Comparison of ENCODE assay signal across 21 cellular contexts in the genomic region with DNA sequence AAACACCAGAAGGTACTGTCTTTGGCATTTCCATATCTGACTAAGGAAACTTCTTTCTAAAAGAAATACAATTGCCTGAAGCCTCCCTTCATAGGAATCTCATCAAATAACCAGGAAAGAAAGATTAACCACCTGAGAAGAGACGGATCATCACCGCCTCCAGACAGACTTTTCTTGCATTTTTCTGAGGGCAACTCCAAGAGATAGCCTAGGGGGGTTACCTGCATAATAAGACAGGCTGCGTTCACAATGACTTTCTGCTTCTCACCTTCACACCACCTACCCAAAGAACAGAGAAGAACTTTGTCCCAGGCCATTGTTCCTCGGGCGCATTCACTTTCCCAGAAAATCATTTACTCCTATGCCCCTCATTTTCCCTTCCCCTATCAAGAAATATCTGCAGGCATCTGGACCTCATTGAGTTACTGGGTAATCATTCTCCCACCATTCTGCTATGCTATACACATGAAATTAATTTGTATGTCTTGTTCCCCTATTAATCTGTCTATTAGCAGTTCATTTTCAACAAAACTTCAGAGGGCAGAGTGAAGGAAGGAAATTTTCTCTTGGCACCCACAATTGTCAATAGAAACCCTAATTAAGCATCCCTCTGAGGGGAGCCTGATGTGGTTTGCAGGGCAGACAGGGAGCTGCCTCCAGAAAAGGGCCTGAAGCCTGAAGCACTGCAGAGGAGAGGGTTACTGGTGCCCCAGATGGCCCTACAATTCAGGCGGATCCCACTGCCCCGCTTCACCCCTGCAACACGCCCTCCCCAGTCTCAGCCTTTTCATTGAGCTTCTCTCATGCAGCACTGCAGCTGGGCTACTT. TPM values are rescaled to one million over a fixed set of nuclear protein-coding genes. Genes with fewer than 3 reads are reported as not detected.
DNase-seq lines count a peak whose midpoint lies in the region; ATAC-seq and TF ChIP-seq lines count a peak whose summit lies in the region.
"Had no signal": no experiment of that assay in that cellular context is flagged by ENCODE, and none has a peak within 500 bp of the region (broad histone marks: within the 10 kb centered on the region; RNA-seq: fewer than 3 reads in every experiment).

No MANE protein-coding gene starts in this region.

- H3K4me3 ChIP-seq in endodermal cell (ENCODE audit: low read length): no peak overlapping the region
- H3K4me3 ChIP-seq in neural progenitor cell: no peak overlapping the region
- no peak overlapping the region for H3K4me3 ChIP-seq in suprapubic skin
- H3K4me3 ChIP-seq: BLaER1, GM12878, HAP-1 had no signal

- DNase-seq in NCI-H1092 treated with DMSO at 0.1 percent for 48 hours (lab: John Stamatoyannopoulos, UW): peak; percentile 42
- DNase-seq in NCI-H1092 (lab: John Stamatoyannopoulos, UW): no peak
- no peak for DNase-seq in endodermal cell
- peak; percentile 77 for DNase-seq in neural progenitor cell (ENCODE audit: low spot score)
- DNase-seq in NCI-H345 treated with DMSO at 0.1 percent for 48 hours (lab: John Stamatoyannopoulos, UW; ENCODE audit: unreplicated experiment): no peak
- no peak for DNase-seq in suprapubic skin (ENCODE audit: low spot score in 2 of 2)
- DNase-seq: 8988T; CD4-positive, alpha-beta memory T cell; DMS153; DND-41; EL; IMR-90 had no signal

- TF ChIP-seq CTCF in endodermal cell (conservative IDR thresholded peaks at IDR 0.05) (no peak), neural progenitor cell (IDR thresholded peaks at IDR 0.05) (no peak), suprapubic skin (IDR thresholded peaks at IDR 0.05) (no peak)

- H3K9me3 Mint-ChIP-seq in endodermal cell: peaks cover 2% of the 10 kb centered on the region
- H3K9me3 Mint-ChIP-seq in neural progenitor cell: peaks cover under 1% of the 10 kb centered on the region

- H3K27ac ChIP-seq in endodermal cell (ENCODE audit: low read depth, low read length): peak overlapping the region; percentile 11
- H3K27ac ChIP-seq in neural progenitor cell: no peak overlapping the region
- no peak overlapping the region for H3K27ac ChIP-seq in suprapubic skin
- H3K27ac ChIP-seq: BLaER1 had no signal

- H3K36me3 Mint-ChIP-seq in endodermal cell (ENCODE audit: low read depth) (no peaks in the 10 kb centered on the region), neural progenitor cell (no peaks in the 10 kb centered on the region)
- H3K36me3 Mint-ChIP-seq: CD14-positive monocyte; CD4-positive, alpha-beta memory T cell had no signal

- peaks cover 16% of the 10 kb centered on the region for H3F3A ChIP-seq in neural progenitor cell (ENCODE audit: low read depth)

- H3K4me1 Mint-ChIP-seq in endodermal cell: no peaks in the 10 kb centered on the region
- peaks cover 36% of the 10 kb centered on the region for H3K4me1 Mint-ChIP-seq in neural progenitor cell

- H3K36me3 ChIP-seq in endodermal cell (ENCODE audit: control insufficient read depth, insufficient read depth, low read length) (no peaks in the 10 kb centered on the region), neural progenitor cell (no peaks in the 10 kb centered on the region), suprapubic skin (no peaks in the 10 kb centered on the region)
- H3K36me3 ChIP-seq: BLaER1, HAP-1 had no signal

- WGBS in endodermal cell (ENCODE audit: insufficient coverage in 1 of 2, insufficient read length in 1 of 2), 2 experiments: 73 to 77% methylated on average over 5 to 8 of the region's 8 CpGs
- 64% methylated on average over 8 of the region's 8 CpGs for WGBS in suprapubic skin

- H3K27ac Mint-ChIP-seq in endodermal cell (no peak overlapping the region), neural progenitor cell (peak overlapping the region; percentile 13)
- H3K27ac Mint-ChIP-seq: CD14-positive monocyte; CD4-positive, alpha-beta memory T cell had no signal

- peaks cover 13% of the 10 kb centered on the region for H3K27me3 Mint-ChIP-seq in endodermal cell (ENCODE audit: insufficient read depth)
- H3K27me3 Mint-ChIP-seq in neural progenitor cell (ENCODE audit: insufficient read depth, low read depth): peaks cover 14% of the 10 kb centered on the region

- H3K9ac ChIP-seq in endodermal cell (ENCODE audit: extremely low read depth, low read length, poor library complexity, severe bottlenecking) (no peak overlapping the region), neural progenitor cell (no peak overlapping the region)
- H3K9ac ChIP-seq: BLaER1 had no signal

- peak overlapping the region; percentile 17 for H3K4me2 ChIP-seq in neural progenitor cell
- H3K4me2 ChIP-seq: BLaER1 had no signal

- H3K4me1 ChIP-seq in endodermal cell (ENCODE audit: control insufficient read depth, insufficient read depth, low read length) (no peaks in the 10 kb centered on the region), neural progenitor cell (peaks cover 26% of the 10 kb centered on the region), suprapubic skin (no peaks in the 10 kb centered on the region)
- H3K4me1 ChIP-seq: HAP-1 had no signal

- no peak overlapping the region for H2AFZ ChIP-seq in neural progenitor cell (replicated peaks)

- H3K27me3 ChIP-seq in endodermal cell (ENCODE audit: control insufficient read depth, insufficient read depth, low read length, poor library complexity, severe bottlenecking): peaks cover 12% of the 10 kb centered on the region
- H3K27me3 ChIP-seq in neural progenitor cell: peaks cover 22% of the 10 kb centered on the region
- H3K27me3 ChIP-seq in suprapubic skin: peaks cover 8% of the 10 kb centered on the region
- H3K27me3 ChIP-seq: BLaER1 had no signal

- no peak for TF ChIP-seq EP300 in suprapubic skin (IDR thresholded peaks at IDR 0.05)

- no peaks in the 10 kb centered on the region for H4K20me1 ChIP-seq in neural progenitor cell (ENCODE audit: low read depth)
- H4K20me1 ChIP-seq: BLaER1 had no signal

- no peak for TF ChIP-seq POLR2A in suprapubic skin (IDR thresholded peaks at IDR 0.05)

- ATAC-seq in HG03342 (IDR thresholded peaks at IDR 0.05; ENCODE audit: unreplicated experiment): no peak
- ATAC-seq: GM12878 had no signal

- H3K79me2 ChIP-seq in neural progenitor cell (ENCODE audit: low read depth): no peaks in the 10 kb centered on the region

- H3K9me3 ChIP-seq in endodermal cell (ENCODE audit: control insufficient read depth, low read length): no peaks in the 10 kb centered on the region
- H3K9me3 ChIP-seq in neural progenitor cell (ENCODE audit: low read depth): no peaks in the 10 kb centered on the region
- no peaks in the 10 kb centered on the region for H3K9me3 ChIP-seq in suprapubic skin
- H3K9me3 ChIP-seq: BLaER1, HAP-1 had no signal

- H3K4me3 Mint-ChIP-seq in endodermal cell: no peak overlapping the region
- H3K4me3 Mint-ChIP-seq in neural progenitor cell: peak overlapping the region; percentile 65
- H3K4me3 Mint-ChIP-seq: CD4-positive, alpha-beta memory T cell had no signal

RNA-seq across cellular contexts. Expression of a gene that starts 8.4 kb away (rescaled TPM):
- total RNA-seq in endodermal cell (10 to 100 TPM; 10.9 to 14.5 TPM), neural progenitor cell (ENCODE audit: low replicate concordance) (not detected in 2 replicates), suprapubic skin (10 to 100 TPM in 1 of 4 donors, 1 to 10 TPM in 3; 2.6 to 11.4 (median 5.9) TPM)
- 3.7 TPM for polyA plus RNA-seq in endodermal cell (2013, experiment 1 of 2)
- polyA plus RNA-seq in endodermal cell (2013, experiment 2 of 2): 4.1 TPM
- total RNA-seq: A673, G401, H4, IMR-90 had no signal
- polyA plus RNA-seq: AG04450 had no signal

Comparison
In these comparisons a context has a peak if more than half of its experiments do, and no peak if none do; other contexts are left out.
1. DNase-seq: peak in NCI-H1092 treated with DMSO at 0.1 percent for 48 hours (single experiment) and neural progenitor cell (single experiment); none in NCI-H1092 (single experiment), endodermal cell (single experiment), NCI-H345 treated with DMSO at 0.1 percent for 48 hours (single experiment) and suprapubic skin (0 of 2).